Comparison of ENCODE assay signal across 26 cellular contexts in the genomic region with DNA sequence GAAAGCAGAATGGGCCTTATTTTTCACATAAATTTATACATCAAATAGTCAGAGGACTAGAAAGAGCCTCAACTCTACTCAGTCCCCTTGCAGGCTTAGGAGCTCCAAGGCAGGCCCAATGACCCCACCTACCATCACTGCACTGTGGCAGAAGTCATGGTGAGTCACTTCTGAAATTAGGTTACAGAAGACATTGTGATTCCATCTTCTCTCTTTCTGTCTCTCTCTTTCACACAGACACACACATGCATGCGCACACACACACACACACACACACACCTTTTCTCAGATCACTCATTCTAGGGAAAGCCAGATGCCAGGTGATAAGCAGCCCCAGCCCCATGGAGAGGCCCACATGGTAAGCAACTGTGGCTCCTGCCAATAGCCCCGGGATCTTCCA.
"Had no signal": no experiment of that assay in that cellular context is flagged by ENCODE, and none has a peak within 500 bp of the region (broad histone marks: within the 10 kb centered on the region; RNA-seq: fewer than 3 reads in every experiment).

No MANE protein-coding gene starts in this region.

- ATAC-seq: activated naive CD4-positive, alpha-beta T cell treated with anti-CD3 and anti-CD28 coated beads, Interleukin-2, amount 50 U/mL, for 72 hours; activated T-cell treated with anti-CD3 and anti-CD28 coated beads, Interleukin-2, amount 50 U/mL, for 72 hours; WTC11 had no signal

- H3K4me1 ChIP-seq: ascending aorta, breast epithelium, colonic mucosa had no signal

- H3K4me3 ChIP-seq: ascending aorta, breast epithelium, cardiac muscle cell, colonic mucosa had no signal

- H3K9me3 ChIP-seq: ascending aorta, breast epithelium, colonic mucosa had no signal

- H3K27ac ChIP-seq: ascending aorta, breast epithelium, cardiac muscle cell, colonic mucosa, epithelial cell of prostate had no signal

- H3K36me3 ChIP-seq: ascending aorta, breast epithelium, cardiac muscle cell, colonic mucosa had no signal

- DNase-seq: activated CD4-positive, alpha-beta memory T cell treated with anti-CD3 and anti-CD28 coated beads, Interleukin-2, amount 10 ng/mL, durations not matched to agents 7 days and 5 days; activated CD4-positive, alpha-beta T cell treated with anti-CD3 and anti-CD28 coated beads for 1 hour; activated CD4-positive, alpha-beta T cell treated with anti-CD3 and anti-CD28 coated beads for 4 hours; activated CD4-positive, alpha-beta T cell treated with anti-CD3 and anti-CD28 coated beads, Interleukin-2, amount 10 ng/mL, durations not matched to agents 7 days and 5 days; activated CD4-positive, alpha-beta T cell treated with anti-CD3 and anti-CD28 coated beads, Interleukin-2, amount 50 U/mL, for 4 hours; activated CD8-positive, alpha-beta memory T cell treated with anti-CD3 and anti-CD28 coated beads, Interleukin-2, amount 50 U/mL, for 48 hours; activated gamma-delta T cell; activated naive CD4-positive, alpha-beta T cell; activated naive CD4-positive, alpha-beta T cell treated with anti-CD3 and anti-CD28 coated beads, Interleukin-2, amount 10 ng/mL, durations not matched to agents 7 days and 5 days; activated naive CD8-positive, alpha-beta T cell treated with anti-CD3 and anti-CD28 coated beads, Interleukin-2, amount 10 ng/mL, durations not matched to agents 7 days and 5 days; activated T-cell treated with anti-CD3 and anti-CD28 coated beads for 4 hours; activated T-cell treated with anti-CD3 and anti-CD28 coated beads, Interleukin-2, amount 50 U/mL, for 24 hours; activated T-cell treated with anti-CD3 and anti-CD28 coated beads, Interleukin-2, amount 50 U/mL, for 72 hours; central memory CD4-positive, alpha-beta T cell; cerebellar nuclear complex; colonic mucosa; effector CD8-positive, alpha-beta T cell; foreskin fibroblast; head of caudate nucleus; T-helper 2 cell had no signal

- H3K27me3 ChIP-seq: ascending aorta, breast epithelium, cardiac muscle cell, colonic mucosa had no signal
